ENCODE assay signal across 1 cellular context in the genomic region with DNA sequence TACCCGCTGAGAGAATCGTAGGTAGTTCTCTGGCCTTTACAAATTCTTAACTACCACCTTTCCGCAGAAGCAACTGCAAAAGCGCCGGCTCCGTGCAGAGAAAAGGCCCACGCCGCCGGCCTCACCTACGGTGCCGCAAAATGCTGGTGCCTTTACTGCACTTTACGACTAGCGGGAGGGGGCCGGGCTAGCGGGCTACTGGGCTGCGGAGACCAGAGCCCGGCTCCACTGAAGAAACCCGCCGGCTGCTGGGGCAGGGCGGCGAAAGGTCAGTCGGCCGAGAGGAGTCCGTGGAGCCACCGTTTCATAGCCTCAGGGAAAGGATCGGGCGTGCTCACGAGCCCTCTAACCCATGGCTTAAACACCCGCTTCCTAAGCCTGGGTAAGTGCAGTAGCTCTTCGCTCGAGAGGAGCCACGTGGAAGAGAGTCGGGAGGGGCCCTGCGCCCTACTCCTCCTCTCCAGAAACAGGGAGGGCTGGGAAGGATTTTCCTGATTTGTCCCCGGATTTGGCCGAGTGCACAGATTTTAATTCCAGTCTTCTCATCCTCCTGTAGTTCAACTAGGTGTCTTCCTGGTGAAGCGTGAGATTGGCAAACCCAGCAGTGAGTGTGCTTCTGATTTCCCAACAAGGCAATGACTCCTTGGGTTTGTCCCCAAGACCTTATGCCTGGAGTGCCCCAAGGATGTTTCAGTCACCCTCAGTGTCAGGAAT.
TF ChIP-seq lines count a peak whose summit lies in the region.

A gene with protein sequence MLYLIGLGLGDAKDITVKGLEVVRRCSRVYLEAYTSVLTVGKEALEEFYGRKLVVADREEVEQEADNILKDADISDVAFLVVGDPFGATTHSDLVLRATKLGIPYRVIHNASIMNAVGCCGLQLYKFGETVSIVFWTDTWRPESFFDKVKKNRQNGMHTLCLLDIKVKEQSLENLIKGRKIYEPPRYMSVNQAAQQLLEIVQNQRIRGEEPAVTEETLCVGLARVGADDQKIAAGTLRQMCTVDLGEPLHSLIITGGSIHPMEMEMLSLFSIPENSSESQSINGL (minus strand): TSS at position 105 of the 714 bp plus-strand sequence. CDS start 341 bp downstream, outside the sequence.

TF ChIP-seq in HEK293, 187 proteins besides CTCF, POLR2A, EP300 and RAD21 (continued from another document and continues in another):
- TF ChIP-seq, protein P1, sequence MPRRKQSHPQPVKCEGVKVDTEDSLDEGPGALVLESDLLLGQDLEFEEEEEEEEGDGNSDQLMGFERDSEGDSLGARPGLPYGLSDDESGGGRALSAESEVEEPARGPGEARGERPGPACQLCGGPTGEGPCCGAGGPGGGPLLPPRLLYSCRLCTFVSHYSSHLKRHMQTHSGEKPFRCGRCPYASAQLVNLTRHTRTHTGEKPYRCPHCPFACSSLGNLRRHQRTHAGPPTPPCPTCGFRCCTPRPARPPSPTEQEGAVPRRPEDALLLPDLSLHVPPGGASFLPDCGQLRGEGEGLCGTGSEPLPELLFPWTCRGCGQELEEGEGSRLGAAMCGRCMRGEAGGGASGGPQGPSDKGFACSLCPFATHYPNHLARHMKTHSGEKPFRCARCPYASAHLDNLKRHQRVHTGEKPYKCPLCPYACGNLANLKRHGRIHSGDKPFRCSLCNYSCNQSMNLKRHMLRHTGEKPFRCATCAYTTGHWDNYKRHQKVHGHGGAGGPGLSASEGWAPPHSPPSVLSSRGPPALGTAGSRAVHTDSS (tag by site-specific recombination; IDR thresholded peaks at IDR 0.05) = peak; percentile 40; the same call in 1 of the 2 replicates
- TF ChIP-seq ZNF341 (tag by site-specific recombination; IDR thresholded peaks at IDR 0.05; ENCODE audit: low read depth) (peak; percentile 58), ZNF596 (tag by site-specific recombination; IDR thresholded peaks at IDR 0.05) (no peak), ZFP41 (tag by site-specific recombination; IDR thresholded peaks at IDR 0.05; ENCODE audit: borderline replicate concordance) (no peak), YY2 (tag by site-specific recombination; IDR thresholded peaks at IDR 0.05) (no peak), SP2 (tag by site-specific recombination; IDR thresholded peaks at IDR 0.05) (no peak), ZEB2 (tag by site-specific recombination; IDR thresholded peaks at IDR 0.05) (peak; percentile 57), REPIN1 (tag by site-specific recombination; IDR thresholded peaks at IDR 0.05; ENCODE audit: low read depth) (peak; percentile 58; the same call in 1 of the 2 replicates), SETDB1 (IDR thresholded peaks at IDR 0.05; ENCODE audit: insufficient read length, low read length) (no peak), ZBTB1 (tag by site-specific recombination; IDR thresholded peaks at IDR 0.05) (no peak), ZNF610 (tag by site-specific recombination; IDR thresholded peaks at IDR 0.05; ENCODE audit: borderline replicate concordance) (peak; percentile 76; the same call in 1 of the 2 replicates), ZNF202 (tag by site-specific recombination; IDR thresholded peaks at IDR 0.05; ENCODE audit: borderline replicate concordance) (no peak), ZNF175 (tag by site-specific recombination; IDR thresholded peaks at IDR 0.05) (no peak), GLIS2 (tag by site-specific recombination; IDR thresholded peaks at IDR 0.05) (no peak), ZNF155 (tag by site-specific recombination; IDR thresholded peaks at IDR 0.05) (no peak), ZNF292 (tag by site-specific recombination; IDR thresholded peaks at IDR 0.05; ENCODE audit: borderline replicate concordance, low read depth) (no peak), SCRT2 (tag by site-specific recombination; IDR thresholded peaks at IDR 0.05) (no peak), ZNF600 (tag by site-specific recombination; IDR thresholded peaks at IDR 0.05) (0 out of 2 replicates have a peak, but pooled peaks have one; percentile 35), ZNF529 (tag by site-specific recombination; IDR thresholded peaks at IDR 0.05; ENCODE audit: insufficient replicate concordance) (no peak), ZFP3 (tag by site-specific recombination; IDR thresholded peaks at IDR 0.05; ENCODE audit: low read depth) (0 out of 2 replicates have a peak, but pooled peaks have one; percentile 24), GLI4 (tag by site-specific recombination; IDR thresholded peaks at IDR 0.05) (no peak), ZNF146 (tag by site-specific recombination; IDR thresholded peaks at IDR 0.05) (no peak), SP3 (tag by site-specific recombination; IDR thresholded peaks at IDR 0.05) (peak; percentile 84), ZNF121 (tag by site-specific recombination; IDR thresholded peaks at IDR 0.05) (no peak), ZNF571 (tag by site-specific recombination; IDR thresholded peaks at IDR 0.05) (no peak), ZNF404 (tag by site-specific recombination; IDR thresholded peaks at IDR 0.05) (no peak), ZNF621 (tag by site-specific recombination; IDR thresholded peaks at IDR 0.05) (no peak), ZBTB17 (tag by site-specific recombination; IDR thresholded peaks at IDR 0.05) (peak; percentile 90), ZNF521 (tag by site-specific recombination; IDR thresholded peaks at IDR 0.05) (no peak), ZNF843 (tag by site-specific recombination; IDR thresholded peaks at IDR 0.05) (0 out of 2 replicates have a peak, but pooled peaks have one; percentile 34), ZNF169 (tag by site-specific recombination; IDR thresholded peaks at IDR 0.05) (no peak), ZNF133 (tag by site-specific recombination; IDR thresholded peaks at IDR 0.05) (no peak), HOXA7 (CRISPR knock-in tag; IDR thresholded peaks at IDR 0.05; ENCODE audit: borderline replicate concordance) (no peak)
- TF ChIP-seq, protein P2, sequence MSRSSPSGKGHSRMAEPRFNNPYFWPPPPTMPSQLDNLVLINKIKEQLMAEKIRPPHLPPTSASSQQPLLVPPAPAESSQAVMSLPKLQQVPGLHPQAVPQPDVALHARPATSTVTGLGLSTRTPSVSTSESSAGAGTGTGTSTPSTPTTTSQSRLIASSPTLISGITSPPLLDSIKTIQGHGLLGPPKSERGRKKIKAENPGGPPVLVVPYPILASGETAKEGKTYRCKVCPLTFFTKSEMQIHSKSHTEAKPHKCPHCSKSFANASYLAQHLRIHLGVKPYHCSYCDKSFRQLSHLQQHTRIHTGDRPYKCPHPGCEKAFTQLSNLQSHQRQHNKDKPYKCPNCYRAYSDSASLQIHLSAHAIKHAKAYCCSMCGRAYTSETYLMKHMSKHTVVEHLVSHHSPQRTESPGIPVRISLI (tag by site-specific recombination; IDR thresholded peaks at IDR 0.05) = no peak
- TF ChIP-seq, protein P3, sequence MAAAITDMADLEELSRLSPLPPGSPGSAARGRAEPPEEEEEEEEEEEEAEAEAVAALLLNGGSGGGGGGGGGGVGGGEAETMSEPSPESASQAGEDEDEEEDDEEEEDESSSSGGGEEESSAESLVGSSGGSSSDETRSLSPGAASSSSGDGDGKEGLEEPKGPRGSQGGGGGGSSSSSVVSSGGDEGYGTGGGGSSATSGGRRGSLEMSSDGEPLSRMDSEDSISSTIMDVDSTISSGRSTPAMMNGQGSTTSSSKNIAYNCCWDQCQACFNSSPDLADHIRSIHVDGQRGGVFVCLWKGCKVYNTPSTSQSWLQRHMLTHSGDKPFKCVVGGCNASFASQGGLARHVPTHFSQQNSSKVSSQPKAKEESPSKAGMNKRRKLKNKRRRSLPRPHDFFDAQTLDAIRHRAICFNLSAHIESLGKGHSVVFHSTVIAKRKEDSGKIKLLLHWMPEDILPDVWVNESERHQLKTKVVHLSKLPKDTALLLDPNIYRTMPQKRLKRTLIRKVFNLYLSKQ (tag by site-specific recombination; IDR thresholded peaks at IDR 0.05; ENCODE audit: borderline replicate concordance) = no peak
- TF ChIP-seq, protein P4, sequence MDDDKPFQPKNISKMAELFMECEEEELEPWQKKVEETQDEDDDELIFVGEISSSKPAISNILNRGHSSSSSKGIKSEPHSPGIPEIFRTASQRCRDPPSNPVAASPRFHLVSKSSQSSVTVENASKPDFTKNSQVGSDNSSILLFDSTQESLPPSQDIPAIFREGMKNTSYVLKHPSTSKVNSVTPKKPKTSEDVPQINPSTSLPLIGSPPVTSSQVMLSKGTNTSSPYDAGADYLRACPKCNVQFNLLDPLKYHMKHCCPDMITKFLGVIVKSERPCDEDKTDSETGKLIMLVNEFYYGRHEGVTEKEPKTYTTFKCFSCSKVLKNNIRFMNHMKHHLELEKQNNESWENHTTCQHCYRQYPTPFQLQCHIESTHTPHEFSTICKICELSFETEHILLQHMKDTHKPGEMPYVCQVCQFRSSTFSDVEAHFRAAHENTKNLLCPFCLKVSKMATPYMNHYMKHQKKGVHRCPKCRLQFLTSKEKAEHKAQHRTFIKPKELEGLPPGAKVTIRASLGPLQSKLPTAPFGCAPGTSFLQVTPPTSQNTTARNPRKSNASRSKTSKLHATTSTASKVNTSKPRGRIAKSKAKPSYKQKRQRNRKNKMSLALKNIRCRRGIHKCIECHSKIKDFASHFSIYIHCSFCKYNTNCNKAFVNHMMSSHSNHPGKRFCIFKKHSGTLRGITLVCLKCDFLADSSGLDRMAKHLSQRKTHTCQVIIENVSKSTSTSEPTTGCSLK (tag by site-specific recombination; IDR thresholded peaks at IDR 0.05) = no peak
- TF ChIP-seq, protein P5, sequence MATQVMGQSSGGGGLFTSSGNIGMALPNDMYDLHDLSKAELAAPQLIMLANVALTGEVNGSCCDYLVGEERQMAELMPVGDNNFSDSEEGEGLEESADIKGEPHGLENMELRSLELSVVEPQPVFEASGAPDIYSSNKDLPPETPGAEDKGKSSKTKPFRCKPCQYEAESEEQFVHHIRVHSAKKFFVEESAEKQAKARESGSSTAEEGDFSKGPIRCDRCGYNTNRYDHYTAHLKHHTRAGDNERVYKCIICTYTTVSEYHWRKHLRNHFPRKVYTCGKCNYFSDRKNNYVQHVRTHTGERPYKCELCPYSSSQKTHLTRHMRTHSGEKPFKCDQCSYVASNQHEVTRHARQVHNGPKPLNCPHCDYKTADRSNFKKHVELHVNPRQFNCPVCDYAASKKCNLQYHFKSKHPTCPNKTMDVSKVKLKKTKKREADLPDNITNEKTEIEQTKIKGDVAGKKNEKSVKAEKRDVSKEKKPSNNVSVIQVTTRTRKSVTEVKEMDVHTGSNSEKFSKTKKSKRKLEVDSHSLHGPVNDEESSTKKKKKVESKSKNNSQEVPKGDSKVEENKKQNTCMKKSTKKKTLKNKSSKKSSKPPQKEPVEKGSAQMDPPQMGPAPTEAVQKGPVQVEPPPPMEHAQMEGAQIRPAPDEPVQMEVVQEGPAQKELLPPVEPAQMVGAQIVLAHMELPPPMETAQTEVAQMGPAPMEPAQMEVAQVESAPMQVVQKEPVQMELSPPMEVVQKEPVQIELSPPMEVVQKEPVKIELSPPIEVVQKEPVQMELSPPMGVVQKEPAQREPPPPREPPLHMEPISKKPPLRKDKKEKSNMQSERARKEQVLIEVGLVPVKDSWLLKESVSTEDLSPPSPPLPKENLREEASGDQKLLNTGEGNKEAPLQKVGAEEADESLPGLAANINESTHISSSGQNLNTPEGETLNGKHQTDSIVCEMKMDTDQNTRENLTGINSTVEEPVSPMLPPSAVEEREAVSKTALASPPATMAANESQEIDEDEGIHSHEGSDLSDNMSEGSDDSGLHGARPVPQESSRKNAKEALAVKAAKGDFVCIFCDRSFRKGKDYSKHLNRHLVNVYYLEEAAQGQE (tag by site-specific recombination; IDR thresholded peaks at IDR 0.05) = no peak
- TF ChIP-seq, protein P6, sequence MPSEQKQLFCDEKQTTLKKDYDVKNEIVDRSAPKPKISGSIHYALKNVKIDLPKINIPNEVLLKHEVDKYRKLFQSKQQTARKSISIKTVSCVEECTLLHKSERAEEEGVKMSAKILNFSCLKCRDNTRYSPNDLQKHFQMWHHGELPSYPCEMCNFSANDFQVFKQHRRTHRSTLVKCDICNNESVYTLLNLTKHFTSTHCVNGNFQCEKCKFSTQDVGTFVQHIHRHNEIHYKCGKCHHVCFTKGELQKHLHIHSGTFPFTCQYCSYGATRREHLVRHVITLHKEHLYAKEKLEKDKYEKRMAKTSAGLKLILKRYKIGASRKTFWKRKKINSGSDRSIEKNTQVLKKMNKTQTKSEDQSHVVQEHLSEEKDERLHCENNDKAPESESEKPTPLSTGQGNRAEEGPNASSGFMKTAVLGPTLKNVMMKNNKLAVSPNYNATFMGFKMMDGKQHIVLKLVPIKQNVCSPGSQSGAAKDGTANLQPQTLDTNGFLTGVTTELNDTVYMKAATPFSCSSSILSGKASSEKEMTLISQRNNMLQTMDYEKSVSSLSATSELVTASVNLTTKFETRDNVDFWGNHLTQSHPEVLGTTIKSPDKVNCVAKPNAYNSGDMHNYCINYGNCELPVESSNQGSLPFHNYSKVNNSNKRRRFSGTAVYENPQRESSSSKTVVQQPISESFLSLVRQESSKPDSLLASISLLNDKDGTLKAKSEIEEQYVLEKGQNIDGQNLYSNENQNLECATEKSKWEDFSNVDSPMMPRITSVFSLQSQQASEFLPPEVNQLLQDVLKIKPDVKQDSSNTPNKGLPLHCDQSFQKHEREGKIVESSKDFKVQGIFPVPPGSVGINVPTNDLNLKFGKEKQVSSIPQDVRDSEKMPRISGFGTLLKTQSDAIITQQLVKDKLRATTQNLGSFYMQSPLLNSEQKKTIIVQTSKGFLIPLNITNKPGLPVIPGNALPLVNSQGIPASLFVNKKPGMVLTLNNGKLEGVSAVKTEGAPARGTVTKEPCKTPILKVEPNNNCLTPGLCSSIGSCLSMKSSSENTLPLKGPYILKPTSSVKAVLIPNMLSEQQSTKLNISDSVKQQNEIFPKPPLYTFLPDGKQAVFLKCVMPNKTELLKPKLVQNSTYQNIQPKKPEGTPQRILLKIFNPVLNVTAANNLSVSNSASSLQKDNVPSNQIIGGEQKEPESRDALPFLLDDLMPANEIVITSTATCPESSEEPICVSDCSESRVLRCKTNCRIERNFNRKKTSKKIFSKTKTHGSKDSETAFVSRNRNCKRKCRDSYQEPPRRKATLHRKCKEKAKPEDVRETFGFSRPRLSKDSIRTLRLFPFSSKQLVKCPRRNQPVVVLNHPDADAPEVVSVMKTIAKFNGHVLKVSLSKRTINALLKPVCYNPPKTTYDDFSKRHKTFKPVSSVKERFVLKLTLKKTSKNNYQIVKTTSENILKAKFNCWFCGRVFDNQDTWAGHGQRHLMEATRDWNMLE (tag by site-specific recombination; conservative IDR thresholded peaks at IDR 0.05; ENCODE audit: low read depth) = peak; percentile 58
- TF ChIP-seq, protein P7, sequence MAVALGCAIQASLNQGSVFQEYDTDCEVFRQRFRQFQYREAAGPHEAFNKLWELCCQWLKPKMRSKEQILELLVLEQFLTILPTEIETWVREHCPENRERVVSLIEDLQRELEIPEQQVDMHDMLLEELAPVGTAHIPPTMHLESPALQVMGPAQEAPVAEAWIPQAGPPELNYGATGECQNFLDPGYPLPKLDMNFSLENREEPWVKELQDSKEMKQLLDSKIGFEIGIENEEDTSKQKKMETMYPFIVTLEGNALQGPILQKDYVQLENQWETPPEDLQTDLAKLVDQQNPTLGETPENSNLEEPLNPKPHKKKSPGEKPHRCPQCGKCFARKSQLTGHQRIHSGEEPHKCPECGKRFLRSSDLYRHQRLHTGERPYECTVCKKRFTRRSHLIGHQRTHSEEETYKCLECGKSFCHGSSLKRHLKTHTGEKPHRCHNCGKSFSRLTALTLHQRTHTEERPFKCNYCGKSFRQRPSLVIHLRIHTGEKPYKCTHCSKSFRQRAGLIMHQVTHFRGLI (tag by site-specific recombination; IDR thresholded peaks at IDR 0.05) = peak; percentile 29; the same call in 1 of the 2 replicates
